1 cellular context compared by ENCODE assay signal in genomic region chr2:43469094-43469493, GRCh38.
TF ChIP-seq lines count a peak whose summit lies in the region.

No MANE protein-coding gene starts in this region.

TF ChIP-seq in HepG2, 621 proteins besides CTCF, POLR2A, EP300 and RAD21 (continued from another document and continues in another):
- TF ChIP-seq DR1 (CRISPR knock-in tag; IDR thresholded peaks at IDR 0.05), result no peak
- TF ChIP-seq FOXP4 (CRISPR knock-in tag; IDR thresholded peaks at IDR 0.05), result peak; percentile 89
- TF ChIP-seq KDM1A (CRISPR knock-in tag; IDR thresholded peaks at IDR 0.05), result no peak
- TF ChIP-seq ZNF207 (IDR thresholded peaks at IDR 0.05; ENCODE audit: borderline replicate concordance), result no peak
- no peak for TF ChIP-seq ZNF17 (CRISPR knock-in tag; IDR thresholded peaks at IDR 0.05)
- no peak for TF ChIP-seq RNF219 (CRISPR knock-in tag; IDR thresholded peaks at IDR 0.05)
- peak; percentile 59; the same call in 1 of the 2 replicates for TF ChIP-seq TBX2 (CRISPR knock-in tag; IDR thresholded peaks at IDR 0.05; ENCODE audit: borderline replicate concordance)
- no peak for TF ChIP-seq RBM39 (IDR thresholded peaks at IDR 0.05; ENCODE audit: low read depth, low read length, poor library complexity, severe bottlenecking)
- no peak for TF ChIP-seq ZNF816 (CRISPR knock-in tag; IDR thresholded peaks at IDR 0.05; ENCODE audit: borderline replicate concordance)
- no peak for TF ChIP-seq ARHGAP35 (CRISPR knock-in tag; IDR thresholded peaks at IDR 0.05; ENCODE audit: borderline replicate concordance)
- no peak for TF ChIP-seq SOX6 (IDR thresholded peaks at IDR 0.05)
- peak; percentile 92 for TF ChIP-seq SOX6 (CRISPR knock-in tag; IDR thresholded peaks at IDR 0.05)
- peak; percentile 46; the same call in 1 of the 2 replicates for TF ChIP-seq HMG20A (CRISPR knock-in tag; IDR thresholded peaks at IDR 0.05; ENCODE audit: borderline replicate concordance)
- peak; percentile 54; the same call in 1 of the 2 replicates for TF ChIP-seq BCL6 (CRISPR knock-in tag; IDR thresholded peaks at IDR 0.05)
- no peak for TF ChIP-seq ZNF251 (CRISPR knock-in tag; IDR thresholded peaks at IDR 0.05)
- no peak for TF ChIP-seq ZBTB34 (CRISPR knock-in tag; IDR thresholded peaks at IDR 0.05)
- TF ChIP-seq SP5 (CRISPR knock-in tag; IDR thresholded peaks at IDR 0.05; ENCODE audit: borderline replicate concordance, low read depth), result peak; percentile 63; the same call in 1 of the 2 replicates
- TF ChIP-seq FOXA3 (CRISPR knock-in tag; IDR thresholded peaks at IDR 0.05), result peak; percentile 67
- no peak for TF ChIP-seq AFF4 (CRISPR knock-in tag; IDR thresholded peaks at IDR 0.05)
- TF ChIP-seq ARID5B (CRISPR knock-in tag; IDR thresholded peaks at IDR 0.05), result peak; percentile 59
- TF ChIP-seq ZNF562 (CRISPR knock-in tag; IDR thresholded peaks at IDR 0.05; ENCODE audit: borderline replicate concordance), result no peak
- no peak for TF ChIP-seq STAG1 (CRISPR knock-in tag; IDR thresholded peaks at IDR 0.05)
- TF ChIP-seq ZNF33B (CRISPR knock-in tag; IDR thresholded peaks at IDR 0.05), result no peak
- TF ChIP-seq NCOA2 (CRISPR knock-in tag; IDR thresholded peaks at IDR 0.05), result peak; percentile 56; the same call in 1 of the 2 replicates
- TF ChIP-seq TCF7 (IDR thresholded peaks at IDR 0.05; ENCODE audit: low read depth), result peak; percentile 74
- TF ChIP-seq SIN3B (IDR thresholded peaks at IDR 0.05; ENCODE audit: low read length), result no peak
- TF ChIP-seq RERE (CRISPR knock-in tag; IDR thresholded peaks at IDR 0.05; ENCODE audit: low read depth), result peak; percentile 56; the same call in 1 of the 2 replicates
- no peak for TF ChIP-seq FOXP1 (IDR thresholded peaks at IDR 0.05)
- TF ChIP-seq FOXP1 (CRISPR knock-in tag; IDR thresholded peaks at IDR 0.05), result peak; percentile 89
- no peak for TF ChIP-seq SAFB2 (CRISPR knock-in tag; IDR thresholded peaks at IDR 0.05; ENCODE audit: borderline replicate concordance, low read depth)
- no peak for TF ChIP-seq SP140L (CRISPR knock-in tag; IDR thresholded peaks at IDR 0.05; ENCODE audit: borderline replicate concordance)
- no peak for TF ChIP-seq PRDM15 (CRISPR knock-in tag; IDR thresholded peaks at IDR 0.05)
- no peak for TF ChIP-seq ZNF567 (CRISPR knock-in tag; IDR thresholded peaks at IDR 0.05; ENCODE audit: borderline replicate concordance)
